8 cellular contexts compared by ENCODE assay signal in genomic region chrX:152915541-152916241, GRCh38.
DNase-seq lines count a peak whose midpoint lies in the region; ATAC-seq lines count a peak whose summit lies in the region.

No MANE protein-coding gene starts in this region.

- peak; percentile 2 for DNase-seq in NCI-H748 (lab: John Stamatoyannopoulos, UW; ENCODE audit: unreplicated experiment)
- no peak for DNase-seq in NCI-H748 treated with DMSO at 0.1 percent for 48 hours (lab: John Stamatoyannopoulos, UW)
- peak; percentile 30 for DNase-seq in SKM-1 treated with dmso at 0.1 percent for 144 hours (lab: John Stamatoyannopoulos, UW; ENCODE audit: unreplicated experiment)
- DNase-seq in globus pallidus (ENCODE audit: low spot score): peak; percentile 13
- DNase-seq in stimulated activated naive CD8-positive, alpha-beta T cell treated with anti-CD3 and anti-CD28 coated beads, Interleukin-15, Interleukin-2, amounts not matched to agents 100 U/mL and 50 U/mL, for 24 hours: peak; percentile 16
- no peak for DNase-seq in NCI-H446 treated with DMSO at 0.1 percent for 48 hours (lab: John Stamatoyannopoulos, UW)

- ATAC-seq in GM21423 (IDR thresholded peaks at IDR 0.05; ENCODE audit: unreplicated experiment): peak; percentile 71
- peak; percentile 56 for ATAC-seq in HG03558 (IDR thresholded peaks at IDR 0.05; ENCODE audit: extremely low read depth, unreplicated experiment)
- peak; percentile 22 for ATAC-seq in stimulated activated naive CD8-positive, alpha-beta T cell treated with anti-CD3 and anti-CD28 coated beads, Interleukin-15, Interleukin-2, amounts not matched to agents 100 U/mL and 50 U/mL, for 24 hours

Comparison
In these comparisons a context has a peak if more than half of its experiments do, and no peak if none do; other contexts are left out.
1. DNase-seq: peak in NCI-H748 (single experiment), SKM-1 treated with dmso at 0.1 percent for 144 hours (single experiment), globus pallidus (single experiment) and stimulated activated naive CD8-positive, alpha-beta T cell treated with anti-CD3 and anti-CD28 coated beads, Interleukin-15, Interleukin-2, amounts not matched to agents 100 U/mL and 50 U/mL, for 24 hours (single experiment); none in NCI-H748 treated with DMSO at 0.1 percent for 48 hours (single experiment) and NCI-H446 treated with DMSO at 0.1 percent for 48 hours (single experiment).
2. Peak in every context shown above with its lines, with median percentiles within 50 percentile points of each other: ATAC-seq.